ENCODE assay signal across 25 cellular contexts in genomic region chr1:158730453-158730852, GRCh38. TPM values are rescaled to one million over a fixed set of nuclear protein-coding genes. Genes with fewer than 3 reads are reported as not detected.
"Had no signal": no experiment of that assay in that cellular context is flagged by ENCODE, and none has a peak within 500 bp of the region (broad histone marks: within the 10 kb centered on the region; RNA-seq: fewer than 3 reads in every experiment).

No MANE protein-coding gene starts in this region.

- H3K27ac ChIP-seq: SK-N-MC had no signal

- H3K36me3 ChIP-seq: MG63 had no signal

- ATAC-seq: activated naive CD4-positive, alpha-beta T cell treated with anti-CD3 and anti-CD28 coated beads, Interleukin-2, amount 50 U/mL, for 72 hours; activated naive CD8-positive, alpha-beta T cell treated with anti-CD3 and anti-CD28 coated beads, Interleukin-2, amount 50 U/mL, for 24 hours; activated T-cell treated with anti-CD3 and anti-CD28 coated beads, Interleukin-2, amount 50 U/mL, for 4 hours; T-cell had no signal

- H3K9me3 ChIP-seq: MG63 had no signal

- H3K4me3 ChIP-seq: MG63, SK-N-MC had no signal

- DNase-seq: activated B cell treated with CpG ODN at 0.5 μM for 24 hours; activated CD4-positive, alpha-beta memory T cell treated with anti-CD3 and anti-CD28 coated beads for 36 hours; activated CD4-positive, alpha-beta T cell treated with anti-CD3 and anti-CD28 coated beads for 1 hour; activated CD4-positive, alpha-beta T cell treated with anti-CD3 and anti-CD28 coated beads, Interleukin-2, amount 10 ng/mL, durations not matched to agents 7 days and 5 days; activated CD8-positive, alpha-beta memory T cell treated with anti-CD3 and anti-CD28 coated beads for 24 hours; activated effector memory CD4-positive, alpha-beta T cell treated with anti-CD3 and anti-CD28 coated beads, Interleukin-2, amount 50 U/mL, for 16 hours; activated naive CD4-positive, alpha-beta T cell treated with Interleukin-2 at 50 U/mL for 16 hours; activated naive CD8-positive, alpha-beta T cell treated with anti-CD3 and anti-CD28 coated beads, Interleukin-2, amount 50 U/mL, for 24 hours; activated T-cell treated with anti-CD3 and anti-CD28 coated beads, Interleukin-2, amount 50 U/mL, for 4 hours; amygdala; KG1; MG63; NCI-H1105 treated with DMSO at 0.1 percent for 48 hours; NCI-H1436 treated with DMSO at 0.1 percent for 48 hours; NCI-H187; NCI-H2081; NCI-H446; NCI-H524; T-cell; T-helper 2 cell; T1000 had no signal

RNA-seq across cellular contexts. Expression of gene OR6K3, which starts 9.9 kb away (rescaled TPM):
- total RNA-seq: activated B cell treated with CpG ODN at 0.5 μM for 24 hours; activated CD4-positive, alpha-beta memory T cell treated with anti-CD3 and anti-CD28 coated beads for 36 hours; activated CD4-positive, alpha-beta T cell treated with anti-CD3 and anti-CD28 coated beads, Interleukin-2, amount 10 ng/mL, durations not matched to agents 7 days and 5 days; activated naive CD4-positive, alpha-beta T cell treated with anti-CD3 and anti-CD28 coated beads, Interleukin-2, amount 50 U/mL, for 72 hours; activated T-cell treated with anti-CD3 and anti-CD28 coated beads, Interleukin-2, amount 50 U/mL, for 4 hours; astrocyte; RPMI7951; T-cell had no signal

RNA-seq across cellular contexts. Expression of gene OR6K6, which starts 24.1 kb away (rescaled TPM):
- total RNA-seq: activated B cell treated with CpG ODN at 0.5 μM for 24 hours; activated CD4-positive, alpha-beta memory T cell treated with anti-CD3 and anti-CD28 coated beads for 36 hours; activated CD4-positive, alpha-beta T cell treated with anti-CD3 and anti-CD28 coated beads, Interleukin-2, amount 10 ng/mL, durations not matched to agents 7 days and 5 days; activated naive CD4-positive, alpha-beta T cell treated with anti-CD3 and anti-CD28 coated beads, Interleukin-2, amount 50 U/mL, for 72 hours; activated T-cell treated with anti-CD3 and anti-CD28 coated beads, Interleukin-2, amount 50 U/mL, for 4 hours; astrocyte; RPMI7951; T-cell had no signal

RNA-seq across cellular contexts. Expression of gene OR6K2, which starts 30.0 kb away (rescaled TPM):
- total RNA-seq: activated B cell treated with CpG ODN at 0.5 μM for 24 hours; activated CD4-positive, alpha-beta memory T cell treated with anti-CD3 and anti-CD28 coated beads for 36 hours; activated CD4-positive, alpha-beta T cell treated with anti-CD3 and anti-CD28 coated beads, Interleukin-2, amount 10 ng/mL, durations not matched to agents 7 days and 5 days; activated naive CD4-positive, alpha-beta T cell treated with anti-CD3 and anti-CD28 coated beads, Interleukin-2, amount 50 U/mL, for 72 hours; activated T-cell treated with anti-CD3 and anti-CD28 coated beads, Interleukin-2, amount 50 U/mL, for 4 hours; astrocyte; RPMI7951; T-cell had no signal

RNA-seq across cellular contexts. Expression of gene OR6N1, which starts 41.5 kb away (rescaled TPM):
- total RNA-seq: activated B cell treated with CpG ODN at 0.5 μM for 24 hours; activated CD4-positive, alpha-beta memory T cell treated with anti-CD3 and anti-CD28 coated beads for 36 hours; activated CD4-positive, alpha-beta T cell treated with anti-CD3 and anti-CD28 coated beads, Interleukin-2, amount 10 ng/mL, durations not matched to agents 7 days and 5 days; activated naive CD4-positive, alpha-beta T cell treated with anti-CD3 and anti-CD28 coated beads, Interleukin-2, amount 50 U/mL, for 72 hours; activated T-cell treated with anti-CD3 and anti-CD28 coated beads, Interleukin-2, amount 50 U/mL, for 4 hours; astrocyte; RPMI7951; T-cell had no signal

RNA-seq across cellular contexts. Expression of gene SPTA1, which starts 43.9 kb away (rescaled TPM):
- total RNA-seq: activated B cell treated with CpG ODN at 0.5 μM for 24 hours; activated CD4-positive, alpha-beta T cell treated with anti-CD3 and anti-CD28 coated beads, Interleukin-2, amount 10 ng/mL, durations not matched to agents 7 days and 5 days; RPMI7951 had no signal
